In the genomic region with DNA sequence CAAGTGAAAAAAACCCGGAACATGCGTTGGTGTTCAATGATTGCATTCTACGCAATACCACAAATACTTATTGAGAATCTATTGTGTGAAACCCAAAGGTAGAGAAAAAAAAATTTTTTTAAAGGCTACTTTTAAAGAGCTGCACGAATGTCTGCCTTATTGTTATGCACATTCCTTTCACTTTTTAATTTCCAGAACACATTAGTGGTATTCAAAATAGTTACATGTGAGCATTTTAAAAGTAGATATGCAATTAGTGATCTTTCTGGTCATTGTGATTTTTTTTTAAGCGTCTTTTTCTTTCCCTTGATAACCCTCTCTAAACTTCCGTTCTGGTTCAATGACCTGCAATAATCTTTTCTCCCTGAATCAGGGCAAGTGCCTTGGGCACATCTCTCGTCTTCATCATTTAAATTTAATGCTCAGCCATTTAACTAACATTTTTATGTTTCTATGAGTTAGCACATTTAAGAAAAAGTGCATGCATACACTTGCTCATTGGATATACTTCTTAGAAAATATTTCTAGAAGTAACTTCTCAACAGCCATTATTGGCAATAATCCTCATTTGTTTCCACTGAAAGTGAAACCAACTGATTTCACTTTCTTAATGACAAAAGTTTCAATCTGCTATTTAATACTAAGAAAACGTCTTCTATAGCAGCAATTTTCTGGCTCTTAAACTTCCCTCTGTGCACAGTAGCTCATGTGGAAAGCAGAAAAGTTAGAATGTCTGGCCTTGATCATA, we compare ENCODE assay signal across 10 cellular contexts.
DNase-seq lines count a peak whose midpoint lies in the region; ATAC-seq and TF ChIP-seq lines count a peak whose summit lies in the region.
"Had no signal": no experiment of that assay in that cellular context is flagged by ENCODE, and none has a peak within 500 bp of the region (broad histone marks: within the 10 kb centered on the region; RNA-seq: fewer than 3 reads in every experiment).

No MANE protein-coding gene starts in this region.

- H3K9me3 ChIP-seq in BLaER1 (no peaks in the 10 kb centered on the region), gastroesophageal sphincter (no peaks in the 10 kb centered on the region), WERI-Rb-1 (ENCODE audit: severe bottlenecking) (no peaks in the 10 kb centered on the region)

- peak overlapping the region; percentile 77 for H3K4me2 ChIP-seq in BLaER1

- no peak overlapping the region for H3K4me3 Mint-ChIP-seq in nephron progenitor cell
- H3K4me3 Mint-ChIP-seq: activated CD4-positive, alpha-beta T cell treated with anti-CD3 and anti-CD28 coated beads for 36 hours had no signal

- H3K4me1 ChIP-seq in BLaER1 (peaks cover 15% of the 10 kb centered on the region), gastroesophageal sphincter (peaks cover 0 to 6% (median 0%) of the 10 kb centered on the region in 3 donors)

- TF ChIP-seq POLR2A in gastroesophageal sphincter (IDR thresholded peaks at IDR 0.05), result no peak

- no peaks in the 10 kb centered on the region for H3K36me3 ChIP-seq in BLaER1
- no peaks in the 10 kb centered on the region for H3K36me3 ChIP-seq in gastroesophageal sphincter
- H3K36me3 ChIP-seq in WERI-Rb-1, result no peaks in the 10 kb centered on the region

- H3K4me1 Mint-ChIP-seq in nephron progenitor cell, result peaks cover 5% of the 10 kb centered on the region
- H3K4me1 Mint-ChIP-seq: activated CD4-positive, alpha-beta T cell treated with anti-CD3 and anti-CD28 coated beads for 36 hours had no signal

- H3K27ac ChIP-seq in BLaER1 (peak overlapping the region; percentile 72), gastroesophageal sphincter (peak overlapping the region in 2 of 4 donors; percentile 3 to 16), WERI-Rb-1 (no peak overlapping the region)

- peak; percentile 21 for DNase-seq in GM20000 (ENCODE audit: low spot score)
- DNase-seq in amniotic stem cell (lab: John Stamatoyannopoulos, UW), result no peak
- DNase-seq in WERI-Rb-1, result no peak
- DNase-seq in nephron progenitor cell, result no peak
- DNase-seq in NCI-H187 treated with DMSO at 0.1 percent for 48 hours (lab: John Stamatoyannopoulos, UW), result no peak
- DNase-seq: activated CD4-positive, alpha-beta T cell treated with anti-CD3 and anti-CD28 coated beads for 36 hours; NCI-H2171 had no signal

- H4K20me1 ChIP-seq in BLaER1, result no peaks in the 10 kb centered on the region

- peak overlapping the region; percentile 27; the same call in 1 of the 2 replicates for H3K4me3 ChIP-seq in BLaER1
- peak overlapping the region; percentile 32 to 38 for H3K4me3 ChIP-seq in gastroesophageal sphincter
- no peak overlapping the region for H3K4me3 ChIP-seq in WERI-Rb-1 (ENCODE audit: low read depth, low read length)

- peaks cover 3% of the 10 kb centered on the region for H3K27me3 Mint-ChIP-seq in nephron progenitor cell (ENCODE audit: low read depth, poor library complexity)

- no peak for TF ChIP-seq CTCF in GM20000 (IDR thresholded peaks at IDR 0.05; ENCODE audit: extremely low read depth, missing control alignments)
- no peak for TF ChIP-seq CTCF in gastroesophageal sphincter (IDR thresholded peaks at IDR 0.05)
- no peak for TF ChIP-seq CTCF in WERI-Rb-1 (IDR thresholded peaks at IDR 0.05; ENCODE audit: low read depth, low read length)
- TF ChIP-seq CTCF in nephron progenitor cell (IDR thresholded peaks at IDR 0.05), result no peak

- no peaks in the 10 kb centered on the region for H3K9me3 Mint-ChIP-seq in nephron progenitor cell

- H3K27ac Mint-ChIP-seq in nephron progenitor cell, result no peak overlapping the region
- H3K27ac Mint-ChIP-seq: activated CD4-positive, alpha-beta T cell treated with anti-CD3 and anti-CD28 coated beads for 36 hours had no signal

- H3K36me3 Mint-ChIP-seq in nephron progenitor cell (ENCODE audit: low read depth), result peaks cover 26% of the 10 kb centered on the region

- H3K27me3 ChIP-seq in BLaER1 (no peaks in the 10 kb centered on the region), gastroesophageal sphincter (no peaks in the 10 kb centered on the region), WERI-Rb-1 (ENCODE audit: insufficient read depth, low read depth, severe bottlenecking) (no peaks in the 10 kb centered on the region)

- TF ChIP-seq EP300 in gastroesophageal sphincter (IDR thresholded peaks at IDR 0.05), result no peak

- WGBS in gastroesophageal sphincter (ENCODE audit: low coverage in 1 of 2), 2 donors, result 52 to 75% methylated on average over 8 of the region's 8 CpGs

- H3K9ac ChIP-seq in BLaER1, result no peak overlapping the region

- ATAC-seq in HG03575 (IDR thresholded peaks at IDR 0.05; ENCODE audit: extremely low read depth, insufficient number of reproducible peaks, low FRiP score, unreplicated experiment) (peak; percentile 84), gastroesophageal sphincter (no peak)
- ATAC-seq: activated CD4-positive, alpha-beta T cell treated with anti-CD3 and anti-CD28 coated beads for 36 hours had no signal
